Comparison of ENCODE assay signal across 7 cellular contexts in genomic region chr3:183098538-183099025, GRCh38. TPM values are rescaled to one million over a fixed set of nuclear protein-coding genes. Genes with fewer than 3 reads are reported as not detected.
A peak's percentile ranks its signal among the peaks of the same experiment; 100 is the strongest.
DNase-seq lines count a peak whose midpoint lies in the region; ATAC-seq, FAIRE-seq and TF ChIP-seq lines count a peak whose summit lies in the region.

No MANE protein-coding gene starts in this region.

- H3K9me3 Mint-ChIP-seq in type B pancreatic cell, result no peaks in the 10 kb centered on the region

- TF ChIP-seq CTCF in astrocyte of the spinal cord (IDR thresholded peaks at IDR 0.05; ENCODE audit: low read depth, low read length), result no peak
- TF ChIP-seq CTCF in lower lobe of right lung (IDR thresholded peaks at IDR 0.05), result no peak
- no peak for TF ChIP-seq CTCF in type B pancreatic cell (conservative IDR thresholded peaks at IDR 0.05)

- H3K4me3 Mint-ChIP-seq in type B pancreatic cell, result peak overlapping the region; percentile 96

- intact Hi-C loops in lower lobe of right lung (cut with DNase I), result no loop called here

- peak overlapping the region; percentile 93 for H3K4me3 ChIP-seq in astrocyte of the spinal cord (ENCODE audit: low read depth, low read length)
- H3K4me3 ChIP-seq in lower lobe of right lung, result peak overlapping the region; percentile 81

- peak; percentile 26 for FAIRE-seq in GM18507 (lab: Jason Lieb, UNC)

- ATAC-seq in HG03354 (IDR thresholded peaks at IDR 0.05; ENCODE audit: poor library complexity, severe bottlenecking, unreplicated experiment) (peak; percentile 23), lower lobe of right lung (peak in 1 of 2 donors; percentile 23), GM19324 (IDR thresholded peaks at IDR 0.05; ENCODE audit: low FRiP score, unreplicated experiment) (no peak), GM19395 (IDR thresholded peaks at IDR 0.05; ENCODE audit: unreplicated experiment) (no peak)

- H3K36me3 Mint-ChIP-seq in type B pancreatic cell, result peaks cover 17% of the 10 kb centered on the region

- no peak for DNase-seq in GM18507 (ENCODE audit: extremely low spot score, insufficient read length, low read depth)
- DNase-seq in astrocyte of the spinal cord (ENCODE audit: low read depth, low spot score), result no peak
- DNase-seq in lower lobe of right lung, result no peak
- no peak for DNase-seq in type B pancreatic cell (ENCODE audit: extremely low spot score, unreplicated experiment)

- H3K9me3 ChIP-seq in lower lobe of right lung, result no peaks in the 10 kb centered on the region

- H3K36me3 ChIP-seq in lower lobe of right lung, result peaks cover 7% of the 10 kb centered on the region

- no peaks in the 10 kb centered on the region for H3K27me3 Mint-ChIP-seq in type B pancreatic cell

- H3K27me3 ChIP-seq in lower lobe of right lung (ENCODE audit: low read depth), result no peaks in the 10 kb centered on the region

- in situ Hi-C loops in astrocyte of the spinal cord (cut with HindIII; ENCODE audit: low sequenced_read_pairs), result no loop called here

- peak overlapping the region; percentile 89 for H3K27ac ChIP-seq in lower lobe of right lung

- H3K4me1 Mint-ChIP-seq in type B pancreatic cell (ENCODE audit: unreplicated experiment), result peaks cover 27% of the 10 kb centered on the region

- H3K27ac Mint-ChIP-seq in type B pancreatic cell, result peak overlapping the region; percentile 96

- H3K4me1 ChIP-seq in lower lobe of right lung, result peaks cover 27% of the 10 kb centered on the region

RNA-seq across cellular contexts. Expression of gene MCCC1, which starts 0.7 kb away (rescaled TPM):
- total RNA-seq in lower lobe of right lung (49.9 TPM), type B pancreatic cell (ENCODE audit: low replicate concordance) (40.9 and 58.1 TPM in 2 replicates)
